ENCODE assay signal across 13 cellular contexts in the genomic region with DNA sequence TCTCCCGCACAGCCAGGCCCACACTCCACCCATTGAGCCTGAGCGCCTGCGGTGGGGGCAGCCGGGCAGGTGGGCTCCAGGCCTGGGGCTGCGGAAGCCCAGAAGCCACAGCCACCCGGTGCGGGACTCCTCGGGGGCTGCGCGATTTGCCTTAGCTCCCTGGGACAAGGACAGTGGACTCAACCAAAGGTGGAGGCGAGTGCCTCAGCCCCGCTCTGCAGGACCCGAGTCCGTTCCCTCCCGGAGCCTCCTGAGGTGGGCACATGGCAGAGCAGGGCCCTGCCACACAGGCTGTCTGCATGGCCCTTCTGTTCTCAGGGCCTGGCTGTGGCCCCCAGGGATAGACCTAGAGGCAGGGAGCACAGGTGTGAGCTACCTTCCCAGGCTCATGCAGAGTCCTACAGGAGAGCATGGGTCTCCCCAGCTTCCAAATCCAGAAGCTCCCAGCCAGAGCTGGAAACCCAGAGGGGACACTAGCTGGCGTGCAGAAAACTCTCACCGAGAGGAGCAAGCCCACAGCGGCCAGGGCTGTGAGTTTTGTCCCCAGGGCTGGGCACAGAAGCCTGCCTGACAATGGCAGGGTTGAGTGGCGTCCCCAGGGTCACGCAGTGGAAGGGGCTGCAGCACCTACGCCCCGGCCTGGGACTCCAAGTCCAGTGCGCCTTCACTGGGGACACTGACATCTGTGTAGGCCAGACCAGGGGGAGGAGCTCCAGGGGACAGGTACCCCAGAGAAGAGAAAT. TPM values are rescaled to one million over a fixed set of nuclear protein-coding genes. Genes with fewer than 3 reads are reported as not detected.
A peak's percentile ranks its signal among the peaks of the same experiment; 100 is the strongest.
DNase-seq lines count a peak whose midpoint lies in the region; ATAC-seq and TF ChIP-seq lines count a peak whose summit lies in the region.
"Had no signal": no experiment of that assay in that cellular context is flagged by ENCODE, and none has a peak within 500 bp of the region (broad histone marks: within the 10 kb centered on the region; RNA-seq: fewer than 3 reads in every experiment).

No MANE protein-coding gene starts in this region.

- H3K9me3 Mint-ChIP-seq in type B pancreatic cell: no peaks in the 10 kb centered on the region
- H3K9me3 Mint-ChIP-seq: stimulated activated naive CD8-positive, alpha-beta T cell treated with anti-CD3 and anti-CD28 coated beads, Interleukin-15, Interleukin-2, amounts not matched to agents 100 ng/mL and 50 ng/mL, for 24 hours had no signal

- no peak overlapping the region for H2BK12ac ChIP-seq in mesenchymal stem cell (ENCODE audit: low read length in 2 of 2)

- H3K9me3 ChIP-seq in right cardiac atrium (ENCODE audit: control insufficient read depth, low read length): no peaks in the 10 kb centered on the region
- H3K9me3 ChIP-seq in KOPT-K1 (ENCODE audit: insufficient read depth, low read length, poor library complexity, severe bottlenecking): no peaks in the 10 kb centered on the region
- H3K9me3 ChIP-seq in mesenchymal stem cell (ENCODE audit: control insufficient read depth, low read length): no peaks in the 10 kb centered on the region

- no peak overlapping the region for H3K4ac ChIP-seq in mesenchymal stem cell (ENCODE audit: low read depth in 1 of 2, low read length in 2 of 2)

- no peaks in the 10 kb centered on the region for H3K36me3 Mint-ChIP-seq in type B pancreatic cell

- no peaks in the 10 kb centered on the region for H3K4me1 ChIP-seq in right cardiac atrium (ENCODE audit: control insufficient read depth, insufficient read depth, low read length)
- peaks cover 15% of the 10 kb centered on the region for H3K4me1 ChIP-seq in mesenchymal stem cell (ENCODE audit: control insufficient read depth, insufficient read depth, low read depth, low read length)

- H3K27me3 Mint-ChIP-seq in type B pancreatic cell: peaks cover 22% of the 10 kb centered on the region
- H3K27me3 Mint-ChIP-seq: stimulated activated naive CD8-positive, alpha-beta T cell treated with anti-CD3 and anti-CD28 coated beads, Interleukin-15, Interleukin-2, amounts not matched to agents 100 ng/mL and 50 ng/mL, for 24 hours had no signal

- H3K4me3 ChIP-seq in right cardiac atrium (ENCODE audit: low read length) (no peak overlapping the region), mesenchymal stem cell (ENCODE audit: insufficient read depth in 1 of 2, low read depth in 1 of 2, low read length in 2 of 2) (no peak overlapping the region)

- H3K4me3 Mint-ChIP-seq in type B pancreatic cell: no peak overlapping the region

- no peak overlapping the region for H4K8ac ChIP-seq in mesenchymal stem cell (ENCODE audit: low read length)

- H3K27ac Mint-ChIP-seq in type B pancreatic cell: no peak overlapping the region

- H2BK15ac ChIP-seq in mesenchymal stem cell (ENCODE audit: low read depth, poor library complexity, severe bottlenecking): peak overlapping the region; percentile 32

- DNase-seq in left ventricle myocardium superior: peak; percentile 32
- no peak for DNase-seq in right cardiac atrium
- no peak for DNase-seq in mesenchymal stem cell
- DNase-seq in type B pancreatic cell (ENCODE audit: extremely low spot score, unreplicated experiment): peak; percentile 66
- DNase-seq in SKM-1 treated with dmso at 0.1 percent for 144 hours (lab: John Stamatoyannopoulos, UW; ENCODE audit: unreplicated experiment): no peak
- DNase-seq in NCI-H748 (lab: John Stamatoyannopoulos, UW; ENCODE audit: unreplicated experiment): no peak
- DNase-seq: activated effector memory CD4-positive, alpha-beta T cell treated with anti-CD3 and anti-CD28 coated beads, Interleukin-2, amount 50 U/mL, for 16 hours; brain microvascular endothelial cell had no signal

- H4K91ac ChIP-seq in mesenchymal stem cell (ENCODE audit: low read length): no peak overlapping the region

- no peak overlapping the region for H3K23ac ChIP-seq in mesenchymal stem cell (ENCODE audit: low read length in 2 of 2)

- no peak overlapping the region for H3K4me2 ChIP-seq in mesenchymal stem cell (ENCODE audit: low read length, poor library complexity, severe bottlenecking)

- no peak overlapping the region for H3K18ac ChIP-seq in mesenchymal stem cell (ENCODE audit: low read depth in 1 of 2, low read length in 2 of 2)

- H3K27me3 ChIP-seq in right cardiac atrium (ENCODE audit: control insufficient read depth, insufficient read depth): no peaks in the 10 kb centered on the region
- H3K27me3 ChIP-seq in mesenchymal stem cell (ENCODE audit: control insufficient read depth in 1 of 2, insufficient read depth in 1 of 2, low read length in 2 of 2): no peaks in the 10 kb centered on the region
- H3K27me3 ChIP-seq: brain microvascular endothelial cell had no signal

- no peak overlapping the region for H2AK5ac ChIP-seq in mesenchymal stem cell (ENCODE audit: low read length, severe bottlenecking)

- no peak overlapping the region for H3K9ac ChIP-seq in mesenchymal stem cell (ENCODE audit: low read length)

- H2BK5ac ChIP-seq in mesenchymal stem cell (ENCODE audit: low read depth, low read length, poor library complexity, severe bottlenecking): no peak overlapping the region

- ATAC-seq in left ventricle myocardium superior (no peak), right cardiac atrium (no peak), HG03571 (IDR thresholded peaks at IDR 0.05; ENCODE audit: unreplicated experiment) (no peak)

- no peaks in the 10 kb centered on the region for H3K36me3 ChIP-seq in KOPT-K1 (ENCODE audit: insufficient read depth, low read length)
- H3K36me3 ChIP-seq in mesenchymal stem cell (ENCODE audit: control insufficient read depth in 1 of 2, insufficient read depth in 2 of 2, low read depth in 1 of 2, low read length in 2 of 2): peaks cover 0 to 6% of the 10 kb centered on the region in 2 experiments
- H3K36me3 ChIP-seq: brain microvascular endothelial cell had no signal

- WGBS in right cardiac atrium: 89% methylated on average over 23 of the region's 23 CpGs
- 90% methylated on average over 23 of the region's 23 CpGs for WGBS in mesenchymal stem cell

- no peaks in the 10 kb centered on the region for H3K79me1 ChIP-seq in mesenchymal stem cell (replicated peaks; ENCODE audit: low read length, poor library complexity, severe bottlenecking)

- H3K14ac ChIP-seq in mesenchymal stem cell (ENCODE audit: low read length in 2 of 2): no peak overlapping the region

- H3K4me1 Mint-ChIP-seq in type B pancreatic cell (ENCODE audit: unreplicated experiment): peaks cover 5% of the 10 kb centered on the region

- no peak overlapping the region for H2BK120ac ChIP-seq in mesenchymal stem cell (ENCODE audit: low read depth, low read length)

- H2AFZ ChIP-seq in mesenchymal stem cell (ENCODE audit: low read depth, low read length): no peak overlapping the region

- H3K27ac ChIP-seq in right cardiac atrium (ENCODE audit: low read length): no peak overlapping the region
- peak overlapping the region; percentile 91 for H3K27ac ChIP-seq in KOPT-K1 (ENCODE audit: low read depth, low read length, poor library complexity, severe bottlenecking)
- no peak overlapping the region for H3K27ac ChIP-seq in mesenchymal stem cell (ENCODE audit: low read length, poor library complexity, severe bottlenecking)
- H3K27ac ChIP-seq: brain microvascular endothelial cell, C4-2B had no signal

- no peak for TF ChIP-seq CTCF in type B pancreatic cell (conservative IDR thresholded peaks at IDR 0.05)

- intact Hi-C loops in left ventricle myocardium superior (cut with micrococcal nuclease): loop anchor here (2.0 kb wide), 1 partner anchor 139 kb away; no protein-coding TSS in a partner anchor
- intact Hi-C loops in right cardiac atrium (cut with DNase I): loop anchor here in 1 of 4 donors (2.0 kb wide), 1 partner anchor 143 kb away; no protein-coding TSS in a partner anchor

RNA-seq across cellular contexts. Expression of a gene that starts 22.2 kb away (rescaled TPM):
- total RNA-seq in left ventricle myocardium superior (not detected), right cardiac atrium (not detected), type B pancreatic cell (ENCODE audit: low replicate concordance) (0.12 and 0.95 TPM in 2 replicates)
- polyA plus RNA-seq in right cardiac atrium: not detected
- 0.01 TPM for polyA plus RNA-seq in mesenchymal stem cell (2013, experiment 1 of 2)
- 0.01 TPM for polyA plus RNA-seq in mesenchymal stem cell (2013, experiment 2 of 2)
- total RNA-seq: HT1080 had no signal

Comparison
In these comparisons a context has a peak if more than half of its experiments do, and no peak if none do; other contexts are left out.
1. DNase-seq: peak in left ventricle myocardium superior (single experiment) and type B pancreatic cell (single experiment); none in right cardiac atrium (0 of 3), mesenchymal stem cell (single experiment), SKM-1 treated with dmso at 0.1 percent for 144 hours (single experiment) and NCI-H748 (single experiment).